Comparison of ENCODE assay signal across 15 cellular contexts in genomic region chr12:18700254-18700653, GRCh38. TPM values are rescaled to one million over a fixed set of nuclear protein-coding genes. Genes with fewer than 3 reads are reported as not detected.
DNase-seq lines count a peak whose midpoint lies in the region; ATAC-seq and TF ChIP-seq lines count a peak whose summit lies in the region.
"Had no signal": no experiment of that assay in that cellular context is flagged by ENCODE, and none has a peak within 500 bp of the region (broad histone marks: within the 10 kb centered on the region; RNA-seq: fewer than 3 reads in every experiment).

No MANE protein-coding gene starts in this region.

- H3K27me3 ChIP-seq in GM23248 (replicated peaks; ENCODE audit: insufficient read depth): no peaks in the 10 kb centered on the region
- H3K27me3 ChIP-seq in adipocyte (replicated peaks; ENCODE audit: control insufficient read depth, insufficient read depth, low read length): no peaks in the 10 kb centered on the region
- H3K27me3 ChIP-seq in gastroesophageal sphincter: no peaks in the 10 kb centered on the region
- H3K27me3 ChIP-seq in breast epithelium: no peaks in the 10 kb centered on the region
- H3K27me3 ChIP-seq: suprapubic skin had no signal

- no peaks in the 10 kb centered on the region for H3K79me2 ChIP-seq in GM23248 (ENCODE audit: insufficient read depth)

- peak overlapping the region; percentile 34 for H3K4me2 ChIP-seq in GM23248 (ENCODE audit: unreplicated experiment)

- intact Hi-C loops in sciatic nerve (cut with DNase I): no loop called here
- intact Hi-C loops in breast epithelium (cut with DNase I; ENCODE audit: low total_unique reads): no loop called here

- peak overlapping the region; percentile 41 for H3K9ac ChIP-seq in GM23248
- H3K9ac ChIP-seq in adipocyte (ENCODE audit: low read length): no peak overlapping the region

- peak overlapping the region; percentile 69 for H3K27ac ChIP-seq in GM23248
- no peak overlapping the region for H3K27ac ChIP-seq in gastroesophageal sphincter
- no peak overlapping the region for H3K27ac ChIP-seq in breast epithelium
- H3K27ac ChIP-seq: suprapubic skin had no signal

- 0 to 2% methylated on average over 3 of the region's 3 CpGs for WGBS in GM23248 (ENCODE audit: low coverage in 1 of 2, low lambda C conversion rate in 2 of 2, missing lambda C conversion rate in 2 of 2), 2 experiments
- WGBS in gastroesophageal sphincter (ENCODE audit: low coverage in 1 of 2), 2 donors: 23 to 54% methylated on average over 1 to 2 of the region's 3 CpGs

- H3K9me3 ChIP-seq in GM23248 (ENCODE audit: low read depth): no peaks in the 10 kb centered on the region
- no peaks in the 10 kb centered on the region for H3K9me3 ChIP-seq in adipocyte (ENCODE audit: control insufficient read depth, low read length)
- no peaks in the 10 kb centered on the region for H3K9me3 ChIP-seq in gastroesophageal sphincter
- no peaks in the 10 kb centered on the region for H3K9me3 ChIP-seq in breast epithelium
- H3K9me3 ChIP-seq: suprapubic skin had no signal

- no peak for TF ChIP-seq CTCF in gastroesophageal sphincter (IDR thresholded peaks at IDR 0.05)
- TF ChIP-seq CTCF in breast epithelium (IDR thresholded peaks at IDR 0.05): no peak

- H3K4me1 ChIP-seq in GM23248 (ENCODE audit: insufficient read depth): peaks cover 21% of the 10 kb centered on the region
- peaks cover 42% of the 10 kb centered on the region for H3K4me1 ChIP-seq in adipocyte (ENCODE audit: control insufficient read depth, insufficient read depth, low read length)
- H3K4me1 ChIP-seq in gastroesophageal sphincter: no peaks in the 10 kb centered on the region
- H3K4me1 ChIP-seq in breast epithelium: no peaks in the 10 kb centered on the region
- H3K4me1 ChIP-seq: suprapubic skin had no signal

- H4K20me1 ChIP-seq in GM23248 (ENCODE audit: insufficient read depth): no peaks in the 10 kb centered on the region

- no peak for TF ChIP-seq POLR2A in gastroesophageal sphincter (IDR thresholded peaks at IDR 0.05)
- TF ChIP-seq POLR2A in breast epithelium (IDR thresholded peaks at IDR 0.05): no peak

- no peak overlapping the region for H2AFZ ChIP-seq in GM23248

- H3K9me2 ChIP-seq in GM23248 (ENCODE audit: insufficient read depth): no peaks in the 10 kb centered on the region

- DNase-seq in GM23248: peak; percentile 98
- peak; percentile 87 for DNase-seq in adipocyte (ENCODE audit: low read depth)
- DNase-seq in sciatic nerve (ENCODE audit: low spot score): no peak
- no peak for DNase-seq in NCI-H2107 (lab: John Stamatoyannopoulos, UW)
- no peak for DNase-seq in breast epithelium (ENCODE audit: low spot score in 2 of 2)
- DNase-seq in T-helper 2 cell: no peak
- DNase-seq: activated CD4-positive, alpha-beta T cell treated with anti-CD3 and anti-CD28 coated beads for 4 hours; erythroblast; NCI-H2029 had no signal

- H3K4me3 ChIP-seq in GM23248: 0 out of 2 replicates have a peak overlapping the region, but pooled peaks have one; percentile 33
- H3K4me3 ChIP-seq in adipocyte (ENCODE audit: low read length): no peak overlapping the region
- no peak overlapping the region for H3K4me3 ChIP-seq in gastroesophageal sphincter
- no peak overlapping the region for H3K4me3 ChIP-seq in breast epithelium
- H3K4me3 ChIP-seq: suprapubic skin had no signal

- peak; percentile 82 for ATAC-seq in gastroesophageal sphincter
- peak; percentile 91 for ATAC-seq in sciatic nerve
- ATAC-seq in GM21381 (IDR thresholded peaks at IDR 0.05; ENCODE audit: unreplicated experiment): no peak

- peaks cover 14% of the 10 kb centered on the region for H3F3A ChIP-seq in GM23248 (ENCODE audit: insufficient read depth)

- H3K36me3 ChIP-seq in GM23248 (ENCODE audit: low read depth) (no peaks in the 10 kb centered on the region), adipocyte (ENCODE audit: control insufficient read depth, insufficient read depth, low read length, severe bottlenecking) (no peaks in the 10 kb centered on the region), gastroesophageal sphincter (no peaks in the 10 kb centered on the region), breast epithelium (no peaks in the 10 kb centered on the region)
- H3K36me3 ChIP-seq: suprapubic skin had no signal

- no peak for TF ChIP-seq EP300 in gastroesophageal sphincter (IDR thresholded peaks at IDR 0.05)

- in situ Hi-C loops in GM23248 (cut with MboI): no loop called here

RNA-seq across cellular contexts. Expression of gene PLCZ1, which starts 37.6 kb away (rescaled TPM):
- not detected in 2 replicates for total RNA-seq in GM23248 (2014; rRNA removed; shearing (Covaris generic))
- polyA plus RNA-seq in GM23248 (2016; fragmentation: Nextera tagmentation; extraction: Ambion mirVana): not detected in 2 replicates
- total RNA-seq in gastroesophageal sphincter (under 1 TPM in 1 of 4 donors, not detected in 3; 0.93 TPM), sciatic nerve (not detected), breast epithelium (not detected)
- total RNA-seq: bronchial epithelial cell, kidney epithelial cell, skeletal muscle tissue, suprapubic skin had no signal

RNA-seq across cellular contexts. Expression of gene CAPZA3, which starts 37.7 kb away (rescaled TPM):
- not detected in 2 replicates for total RNA-seq in GM23248 (2014; rRNA removed; shearing (Covaris generic))
- polyA plus RNA-seq in GM23248 (2016; fragmentation: Nextera tagmentation; extraction: Ambion mirVana): not detected in 2 replicates
- total RNA-seq in gastroesophageal sphincter (not detected), sciatic nerve (not detected), breast epithelium (1 to 10 TPM in 2 of 3 donors, not detected in 1; 2.0 to 3.5 TPM)
- total RNA-seq: bronchial epithelial cell, kidney epithelial cell, skeletal muscle tissue had no signal

Comparison
In these comparisons a context has a peak if more than half of its experiments do, and no peak if none do; other contexts are left out.
1. DNase-seq: peak in GM23248 (single experiment) and adipocyte (single experiment); none in sciatic nerve (single experiment), NCI-H2107 (single experiment), breast epithelium (0 of 2) and T-helper 2 cell (0 of 5).